ENCODE assay signal across 11 cellular contexts in the genomic region with DNA sequence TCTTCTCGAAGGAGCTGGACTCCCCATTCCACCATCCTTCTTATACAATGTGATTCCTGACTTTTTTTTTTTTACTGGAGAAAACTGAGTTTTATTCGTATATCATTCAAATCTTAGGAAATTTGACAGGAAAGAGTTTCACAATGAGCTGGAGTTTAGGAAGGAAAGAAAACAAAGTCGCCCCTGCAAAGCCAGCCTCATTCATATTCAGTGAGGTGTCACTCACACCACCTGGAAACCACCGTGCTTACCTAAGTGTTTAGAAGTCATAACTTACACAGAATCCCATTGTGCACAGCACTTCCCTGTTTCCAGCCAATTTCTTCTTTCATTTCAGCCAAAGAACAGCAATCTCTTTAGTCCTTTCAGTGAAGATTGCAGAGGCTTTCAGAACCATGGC.
A peak's percentile ranks its signal among the peaks of the same experiment; 100 is the strongest.
DNase-seq lines count a peak whose midpoint lies in the region; ATAC-seq and TF ChIP-seq lines count a peak whose summit lies in the region.
"Had no signal": no experiment of that assay in that cellular context is flagged by ENCODE, and none has a peak within 500 bp of the region (broad histone marks: within the 10 kb centered on the region; RNA-seq: fewer than 3 reads in every experiment).

No MANE protein-coding gene starts in this region.

- H3K36me3 Mint-ChIP-seq in activated T-cell treated with anti-CD3 and anti-CD28 coated beads, Interleukin-2, amount 50 U/mL, for 72 hours (ENCODE audit: insufficient read depth in 2 of 2): peaks cover 4 to 26% of the 10 kb centered on the region in 2 donors
- peaks cover 37% of the 10 kb centered on the region for H3K36me3 Mint-ChIP-seq in activated CD4-positive, alpha-beta memory T cell treated with anti-CD3 and anti-CD28 coated beads for 36 hours
- H3K36me3 Mint-ChIP-seq: neural progenitor cell had no signal

- peaks cover under 1 to 83% (median 48%) of the 10 kb centered on the region in 4 donors for H3K36me3 ChIP-seq in stomach
- peaks cover 11% of the 10 kb centered on the region for H3K36me3 ChIP-seq in effector memory CD4-positive, alpha-beta T cell (ENCODE audit: control insufficient read depth, insufficient read depth, low read length)
- H3K36me3 ChIP-seq: neural progenitor cell had no signal

- peaks cover 58% of the 10 kb centered on the region for H3K4me1 Mint-ChIP-seq in activated T-cell treated with anti-CD3 and anti-CD28 coated beads, Interleukin-2, amount 50 U/mL, for 72 hours (ENCODE audit: low read depth)
- peaks cover 45% of the 10 kb centered on the region for H3K4me1 Mint-ChIP-seq in activated CD4-positive, alpha-beta memory T cell treated with anti-CD3 and anti-CD28 coated beads for 36 hours (ENCODE audit: low read depth)

- H3K27me3 ChIP-seq in stomach: no peaks in the 10 kb centered on the region
- H3K27me3 ChIP-seq in effector memory CD4-positive, alpha-beta T cell (replicated peaks; ENCODE audit: control insufficient read depth, insufficient read depth, low read length, poor library complexity, severe bottlenecking): no peaks in the 10 kb centered on the region
- H3K27me3 ChIP-seq: neural progenitor cell, SJCRH30 had no signal

- no peaks in the 10 kb centered on the region for H3K9me3 Mint-ChIP-seq in activated T-cell treated with anti-CD3 and anti-CD28 coated beads, Interleukin-2, amount 50 U/mL, for 72 hours
- no peaks in the 10 kb centered on the region for H3K9me3 Mint-ChIP-seq in activated CD4-positive, alpha-beta memory T cell treated with anti-CD3 and anti-CD28 coated beads for 36 hours
- H3K9me3 Mint-ChIP-seq: neural progenitor cell had no signal

- H3K27ac ChIP-seq in epithelial cell of prostate (peak overlapping the region; percentile 54), stomach (peak overlapping the region in 3 of 5 donors; percentile 32 to 33 (median 33))
- no peak overlapping the region for H3K27ac ChIP-seq in effector memory CD4-positive, alpha-beta T cell (ENCODE audit: insufficient read depth, low read length, poor library complexity, severe bottlenecking)
- H3K27ac ChIP-seq: neural progenitor cell, SJCRH30 had no signal

- intact Hi-C loops in activated CD4-positive, alpha-beta memory T cell treated with anti-CD3 and anti-CD28 coated beads for 36 hours (cut with micrococcal nuclease): loop anchor here (1.0 to 2.0 kb wide), 2 partner anchors 9 to 45 kb away; no protein-coding TSS in a partner anchor
- intact Hi-C loops in stomach (cut with DNase I; ENCODE audit: low total_unique reads): no loop called here

- H3K4me1 ChIP-seq in stomach: peaks cover 0 to 11% (median 7%) of the 10 kb centered on the region in 4 donors
- H3K4me1 ChIP-seq in effector memory CD4-positive, alpha-beta T cell (ENCODE audit: control insufficient read depth, insufficient read depth, low read length, poor library complexity, severe bottlenecking): no peaks in the 10 kb centered on the region
- H3K4me1 ChIP-seq: SJCRH30 had no signal

- 55 to 69% (median 57%) methylated on average over 4 of the region's 4 CpGs for WGBS in stomach, 5 donors

- no peak for DNase-seq in activated T-cell treated with anti-CD3 and anti-CD28 coated beads, Interleukin-2, amount 50 U/mL, for 72 hours
- no peak for DNase-seq in activated T-cell treated with anti-CD3 and anti-CD28 coated beads, Interleukin-2, amount 50 U/mL, for 48 hours
- peak; percentile 60 for DNase-seq in activated CD4-positive, alpha-beta memory T cell treated with anti-CD3 and anti-CD28 coated beads for 36 hours
- DNase-seq in epithelial cell of prostate (ENCODE audit: low read depth, low spot score): peak; percentile 67
- no peak for DNase-seq in stomach
- no peak for DNase-seq in effector memory CD4-positive, alpha-beta T cell
- DNase-seq in NCI-H446 treated with DMSO at 0.1 percent for 48 hours (lab: John Stamatoyannopoulos, UW): no peak
- DNase-seq: activated CD8-positive, alpha-beta memory T cell treated with anti-CD3 and anti-CD28 coated beads for 24 hours; SJCRH30 had no signal

- TF ChIP-seq POLR2A in stomach (IDR thresholded peaks at IDR 0.05): no peak

- no peaks in the 10 kb centered on the region for H3K9me3 ChIP-seq in stomach
- no peaks in the 10 kb centered on the region for H3K9me3 ChIP-seq in effector memory CD4-positive, alpha-beta T cell (ENCODE audit: control insufficient read depth, low read length)
- H3K9me3 ChIP-seq: SJCRH30 had no signal

- TF ChIP-seq CTCF in stomach (IDR thresholded peaks at IDR 0.05): no peak

- H3K27ac Mint-ChIP-seq in activated T-cell treated with anti-CD3 and anti-CD28 coated beads, Interleukin-2, amount 50 U/mL, for 72 hours: peak overlapping the region; percentile 79
- peak overlapping the region; percentile 66 for H3K27ac Mint-ChIP-seq in activated CD4-positive, alpha-beta memory T cell treated with anti-CD3 and anti-CD28 coated beads for 36 hours

- POLR2A ChIA-PET in activated CD4-positive, alpha-beta memory T cell treated with anti-CD3 and anti-CD28 coated beads for 36 hours (lab: Charles Lee): interaction anchor here (0.7 to 2.5 kb wide), 5 partner anchors 10 to 69 kb away, joined by 3 to 16 read pairs (median 9); no protein-coding TSS in a partner anchor

- no peak for TF ChIP-seq EP300 in stomach (IDR thresholded peaks at IDR 0.05)

- CTCF ChIA-PET in activated CD4-positive, alpha-beta memory T cell treated with anti-CD3 and anti-CD28 coated beads for 36 hours (lab: Charles Lee): interaction anchor here (0.8 to 3.4 kb wide), 8 partner anchors 8 to 487 kb away, joined by 3 to 14 read pairs (median 4); no protein-coding TSS in a partner anchor

- peak overlapping the region; percentile 27 to 66 for H3K4me3 Mint-ChIP-seq in activated T-cell treated with anti-CD3 and anti-CD28 coated beads, Interleukin-2, amount 50 U/mL, for 72 hours
- no peak overlapping the region for H3K4me3 Mint-ChIP-seq in activated CD4-positive, alpha-beta memory T cell treated with anti-CD3 and anti-CD28 coated beads for 36 hours
- H3K4me3 Mint-ChIP-seq: neural progenitor cell had no signal

- ATAC-seq in activated T-cell treated with anti-CD3 and anti-CD28 coated beads, Interleukin-2, amount 50 U/mL, for 72 hours (replicated peaks in 1 of 2): peak in 1 of 2 donors; percentile 47
- ATAC-seq in HG03108 (IDR thresholded peaks at IDR 0.05; ENCODE audit: unreplicated experiment): no peak

- no peak overlapping the region for H3K4me3 ChIP-seq in stomach
- H3K4me3 ChIP-seq in effector memory CD4-positive, alpha-beta T cell (ENCODE audit: insufficient read depth, low read depth, low read length, poor library complexity, severe bottlenecking): no peak overlapping the region
- H3K4me3 ChIP-seq: neural progenitor cell, SJCRH30 had no signal

- H3K27me3 Mint-ChIP-seq in activated T-cell treated with anti-CD3 and anti-CD28 coated beads, Interleukin-2, amount 50 U/mL, for 72 hours (ENCODE audit: low read depth): no peaks in the 10 kb centered on the region
- no peaks in the 10 kb centered on the region for H3K27me3 Mint-ChIP-seq in activated CD4-positive, alpha-beta memory T cell treated with anti-CD3 and anti-CD28 coated beads for 36 hours

Comparison
In these comparisons a context has a peak if more than half of its experiments do, and no peak if none do; other contexts are left out.
1. DNase-seq: peak in activated CD4-positive, alpha-beta memory T cell treated with anti-CD3 and anti-CD28 coated beads for 36 hours (single experiment) and epithelial cell of prostate (single experiment); none in activated T-cell treated with anti-CD3 and anti-CD28 coated beads, Interleukin-2, amount 50 U/mL, for 72 hours (0 of 2), activated T-cell treated with anti-CD3 and anti-CD28 coated beads, Interleukin-2, amount 50 U/mL, for 48 hours (0 of 2), stomach (single experiment), effector memory CD4-positive, alpha-beta T cell (0 of 3) and NCI-H446 treated with DMSO at 0.1 percent for 48 hours (single experiment).